In the genomic region with DNA sequence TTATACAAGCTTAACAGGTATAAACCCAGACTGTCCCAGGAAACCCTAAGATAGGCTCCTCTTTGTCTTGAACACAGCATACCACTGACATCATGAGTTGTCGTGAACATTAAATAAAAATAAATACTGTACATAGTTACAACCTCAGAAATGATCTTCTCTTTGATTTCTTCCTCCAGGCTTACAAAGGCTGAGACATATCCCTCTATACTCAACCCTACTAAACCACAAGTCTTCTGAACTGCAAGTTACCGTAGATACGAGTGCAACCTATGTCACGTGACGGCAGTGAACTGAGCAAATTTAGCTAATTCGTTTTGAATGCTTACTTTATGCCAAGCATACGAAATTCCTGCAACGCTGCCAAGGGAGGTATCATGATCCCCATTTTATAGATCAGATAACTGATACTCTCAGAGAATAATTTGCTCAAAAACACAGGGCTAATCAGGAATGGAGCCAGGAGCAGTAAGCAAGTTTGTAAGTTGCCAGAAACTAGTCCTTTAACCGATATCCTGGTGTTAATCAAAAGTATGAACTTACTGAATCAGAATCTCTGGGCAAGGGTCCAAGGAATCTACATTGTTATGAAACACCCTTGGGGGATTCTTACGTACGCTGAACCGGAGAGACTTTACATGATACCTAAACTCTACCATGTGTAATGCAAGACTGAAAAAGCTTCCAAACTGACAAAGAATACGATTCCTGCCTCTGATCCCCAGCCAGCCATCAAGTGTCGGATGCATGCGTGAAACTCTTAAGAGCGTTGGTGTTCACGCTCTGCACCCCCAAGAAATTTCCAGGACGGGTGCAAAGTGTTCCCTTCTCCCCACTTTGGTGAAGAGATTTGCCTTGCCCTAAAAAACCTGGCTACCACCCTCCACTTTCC, we compare ENCODE assay signal across 9 cellular contexts.
DNase-seq lines count a peak whose midpoint lies in the region; ATAC-seq and FAIRE-seq lines count a peak whose summit lies in the region.
"Had no signal": no experiment of that assay in that cellular context is flagged by ENCODE, and none has a peak within 500 bp of the region (broad histone marks: within the 10 kb centered on the region; RNA-seq: fewer than 3 reads in every experiment).

No MANE protein-coding gene starts in this region.

- peak; percentile 90 for DNase-seq in Jurkat, Clone E6-1 (ENCODE audit: low read depth, low spot score)
- DNase-seq in activated effector memory CD4-positive, alpha-beta T cell treated with Interleukin-2 at 50 U/mL for 16 hours: peak; percentile 37
- DNase-seq in kidney tubule cell (ENCODE audit: low spot score): peak; percentile 34
- DNase-seq in OCI-M2 (lab: John Stamatoyannopoulos, UW; ENCODE audit: unreplicated experiment): no peak
- no peak for DNase-seq in HTR-8/SVneo (ENCODE audit: insufficient read length, low spot score)
- no peak for DNase-seq in NCI-H146 (lab: John Stamatoyannopoulos, UW)
- DNase-seq: NCI-H1930 had no signal

- no peak for ATAC-seq in GM21619 (IDR thresholded peaks at IDR 0.05; ENCODE audit: unreplicated experiment)

- FAIRE-seq in HTR-8/SVneo (lab: Jason Lieb, UNC): no peak

- no peaks in the 10 kb centered on the region for H3K36me3 ChIP-seq in ACC112 (ENCODE audit: insufficient read depth, low read length)

- H3K27me3 ChIP-seq in ACC112 (ENCODE audit: insufficient read depth, low read length): no peaks in the 10 kb centered on the region

- peak overlapping the region; percentile 52 for H3K4me3 ChIP-seq in ACC112 (ENCODE audit: low read depth, low read length)
- no peak overlapping the region for H3K4me3 ChIP-seq in Jurkat, Clone E6-1 (ENCODE audit: low read length)

- H3K79me2 ChIP-seq in ACC112 (ENCODE audit: control insufficient read depth, insufficient read depth, low read length, unreplicated experiment): peaks cover 37% of the 10 kb centered on the region

- H3K4me1 ChIP-seq in ACC112 (ENCODE audit: control insufficient read depth, insufficient read depth, low read length, unreplicated experiment): peaks cover 74% of the 10 kb centered on the region

- peak overlapping the region; percentile 94 for H3K27ac ChIP-seq in ACC112 (ENCODE audit: low read depth, low read length)

- H2AFZ ChIP-seq in ACC112 (ENCODE audit: low read length, unreplicated experiment): peak overlapping the region; percentile 23

Comparison
In these comparisons a context has a peak if more than half of its experiments do, and no peak if none do; other contexts are left out.
1. DNase-seq: peak in Jurkat, Clone E6-1 (single experiment), activated effector memory CD4-positive, alpha-beta T cell treated with Interleukin-2 at 50 U/mL for 16 hours (single experiment) and kidney tubule cell (single experiment); none in OCI-M2 (single experiment), HTR-8/SVneo (single experiment) and NCI-H146 (single experiment).